1 cellular context compared by ENCODE assay signal in the genomic region with DNA sequence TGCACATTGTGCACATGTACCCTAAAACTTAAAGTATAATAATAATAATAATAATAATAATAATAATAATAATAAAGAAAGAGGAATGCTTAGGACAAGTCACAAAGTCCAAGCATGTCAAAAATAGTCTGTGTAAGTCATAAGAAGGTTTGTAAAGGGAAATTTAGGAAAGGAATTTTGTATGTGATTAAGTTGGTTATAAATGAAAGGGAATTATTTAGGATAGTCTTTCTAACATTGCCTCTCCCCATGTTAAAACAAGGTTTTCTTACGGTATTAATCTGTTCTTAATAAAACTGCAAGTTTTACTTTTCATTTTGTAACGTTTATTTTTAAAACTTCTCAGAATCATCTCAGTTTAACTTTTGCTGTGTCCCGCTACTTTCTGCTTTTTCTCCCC.
TF ChIP-seq lines count a peak whose summit lies in the region.

No MANE protein-coding gene starts in this region.

TF ChIP-seq in HepG2, 621 proteins besides CTCF, POLR2A, EP300 and RAD21 (continued from another document):
- peak; percentile 20; the same call in 1 of the 2 replicates for TF ChIP-seq CEBPZ (IDR thresholded peaks at IDR 0.05; ENCODE audit: low read length)
